In genomic region chr7:102460467-102460866, GRCh38 we compare ENCODE assay signal across 1 cellular context.
TF ChIP-seq lines count a peak whose summit lies in the region.

No MANE protein-coding gene starts in this region.

TF ChIP-seq in HEK293, 187 proteins besides CTCF, POLR2A, EP300 and RAD21 (continued from another document):
- TF ChIP-seq REST (tag by site-specific recombination; IDR thresholded peaks at IDR 0.05), result peak; percentile 67
